ENCODE assay signal across 8 cellular contexts in genomic region chr3:58630081-58630709, GRCh38.
DNase-seq lines count a peak whose midpoint lies in the region; FAIRE-seq lines count a peak whose summit lies in the region.

No MANE protein-coding gene starts in this region.

- peak; percentile 77 for FAIRE-seq in GM18507 (lab: Jason Lieb, UNC)

- DNase-seq in AG08395 (ENCODE audit: low spot score), result peak; percentile 56
- DNase-seq in GM18507 (ENCODE audit: extremely low spot score, insufficient read length, low read depth), result peak; percentile 23
- DNase-seq in NCI-H2227 (lab: John Stamatoyannopoulos, UW; ENCODE audit: unreplicated experiment), result peak; percentile 76
- peak; percentile 69 to 75 for DNase-seq in activated CD4-positive, alpha-beta T cell treated with anti-CD3 and anti-CD28 coated beads, Interleukin-2, amount 50 U/mL, for 48 hours
- peak; percentile 43 for DNase-seq in effector CD8-positive, alpha-beta T cell (lab: John Stamatoyannopoulos, UW)
- peak; percentile 84 for DNase-seq in medulla oblongata (ENCODE audit: extremely low spot score)
- peak; percentile 13 to 22 for DNase-seq in stimulated activated CD8-positive, alpha-beta memory T cell treated with anti-CD3 and anti-CD28 coated beads, Interleukin-15, amount 100 ng/mL, for 48 hours (ENCODE audit: low read depth in 2 of 2)
- no peak for DNase-seq in GF-D8 (lab: John Stamatoyannopoulos, UW)
